In genomic region chr6:41967312-41968287, GRCh38 we compare ENCODE assay signal across 9 cellular contexts. TPM values are rescaled to one million over a fixed set of nuclear protein-coding genes. Genes with fewer than 3 reads are reported as not detected.
DNase-seq lines count a peak whose midpoint lies in the region; ATAC-seq and TF ChIP-seq lines count a peak whose summit lies in the region.
"Had no signal": no experiment of that assay in that cellular context is flagged by ENCODE, and none has a peak within 500 bp of the region (broad histone marks: within the 10 kb centered on the region; RNA-seq: fewer than 3 reads in every experiment).

No MANE protein-coding gene starts in this region.

- no peak for TF ChIP-seq POLR2A in sigmoid colon (IDR thresholded peaks at IDR 0.05)

- peaks cover 22% of the 10 kb centered on the region for H3K4me1 Mint-ChIP-seq in nephron progenitor cell

- DNase-seq in H4 (ENCODE audit: low spot score) (peak; percentile 37), SJSA1 (ENCODE audit: low read depth in 1 of 2, low spot score in 2 of 2) (peak in 1 of 2 experiments; percentile 18), fibroblast of mammary gland (ENCODE audit: low read depth) (peak; percentile 56), sigmoid colon (peak; percentile 12), nephron progenitor cell (no peak)

- no peaks in the 10 kb centered on the region for H3K9me3 ChIP-seq in SJSA1 (replicated peaks)
- H3K9me3 ChIP-seq in sigmoid colon: no peaks in the 10 kb centered on the region

- intact Hi-C loops in sigmoid colon (cut with DNase I): no loop called here

- no peak for TF ChIP-seq CTCF in fibroblast of mammary gland (conservative IDR thresholded peaks at IDR 0.05; ENCODE audit: control insufficient read depth, insufficient read depth, low read depth, low read length)
- TF ChIP-seq CTCF in sigmoid colon (IDR thresholded peaks at IDR 0.05): no peak
- no peak for TF ChIP-seq CTCF in nephron progenitor cell (IDR thresholded peaks at IDR 0.05)

- H3K27me3 ChIP-seq in SJSA1 (replicated peaks) (no peaks in the 10 kb centered on the region), sigmoid colon (no peaks in the 10 kb centered on the region)

- TF ChIP-seq EP300 in sigmoid colon (IDR thresholded peaks at IDR 0.05): no peak

- peaks cover 35% of the 10 kb centered on the region for H3K4me1 ChIP-seq in SJSA1 (replicated peaks)
- peaks cover 0 to 15% (median 7%) of the 10 kb centered on the region in 4 donors for H3K4me1 ChIP-seq in sigmoid colon

- H3K36me3 Mint-ChIP-seq in nephron progenitor cell (ENCODE audit: low read depth): no peaks in the 10 kb centered on the region
- H3K36me3 Mint-ChIP-seq: IgD-negative memory B cell; stimulated activated memory B cell treated with anti-CD40 and anti-IgM and Interleukin-4, amounts not matched to agents 10 μg/mL and 1 μg/mL and 100 μg/mL, for 72 hours had no signal

- ATAC-seq in GM18867 (IDR thresholded peaks at IDR 0.05; ENCODE audit: unreplicated experiment): no peak
- ATAC-seq in GM21825 (IDR thresholded peaks at IDR 0.05; ENCODE audit: unreplicated experiment): no peak
- ATAC-seq: stimulated activated memory B cell treated with anti-CD40 and anti-IgM and Interleukin-4, amounts not matched to agents 10 μg/mL and 1 μg/mL and 100 μg/mL, for 72 hours had no signal

- H3K27ac Mint-ChIP-seq in nephron progenitor cell: no peak overlapping the region
- H3K27ac Mint-ChIP-seq: IgD-negative memory B cell; stimulated activated memory B cell treated with anti-CD40 and anti-IgM and Interleukin-4, amounts not matched to agents 10 μg/mL and 1 μg/mL and 100 μg/mL, for 72 hours had no signal

- no peaks in the 10 kb centered on the region for H3K9me3 Mint-ChIP-seq in nephron progenitor cell
- H3K9me3 Mint-ChIP-seq: IgD-negative memory B cell; stimulated activated memory B cell treated with anti-CD40 and anti-IgM and Interleukin-4, amounts not matched to agents 10 μg/mL and 1 μg/mL and 100 μg/mL, for 72 hours had no signal

- H3K4me3 ChIP-seq in SJSA1: no peak overlapping the region
- H3K4me3 ChIP-seq in fibroblast of mammary gland (ENCODE audit: control insufficient read depth, low read depth, low read length): no peak overlapping the region
- H3K4me3 ChIP-seq in sigmoid colon: no peak overlapping the region

- peaks cover 4% of the 10 kb centered on the region for H3K27me3 Mint-ChIP-seq in nephron progenitor cell (ENCODE audit: low read depth, poor library complexity)
- H3K27me3 Mint-ChIP-seq: IgD-negative memory B cell; stimulated activated memory B cell treated with anti-CD40 and anti-IgM and Interleukin-4, amounts not matched to agents 10 μg/mL and 1 μg/mL and 100 μg/mL, for 72 hours had no signal

- H3K36me3 ChIP-seq in SJSA1: no peaks in the 10 kb centered on the region
- no peaks in the 10 kb centered on the region for H3K36me3 ChIP-seq in sigmoid colon

- H3K27ac ChIP-seq in SJSA1 (peak overlapping the region; percentile 95), sigmoid colon (no peak overlapping the region)

- H3K4me3 Mint-ChIP-seq in nephron progenitor cell: no peak overlapping the region
- H3K4me3 Mint-ChIP-seq: IgD-negative memory B cell; stimulated activated memory B cell treated with anti-CD40 and anti-IgM and Interleukin-4, amounts not matched to agents 10 μg/mL and 1 μg/mL and 100 μg/mL, for 72 hours had no signal

- WGBS in sigmoid colon, 2 donors: 63 to 78% methylated on average over 7 of the region's 7 CpGs

RNA-seq across cellular contexts. Expression of gene CCND3, which starts 26.0 kb away (rescaled TPM):
- total RNA-seq in H4 (2014; rRNA removed; shearing (Covaris generic)): 50.0 and 51.3 TPM in 2 replicates
- 75.1 and 102 TPM in 2 replicates for total RNA-seq in SJSA1 (2014; rRNA removed; shearing (Covaris generic))
- 100 to 1,000 TPM in 3 of 4 donors, 10 to 100 TPM in 1; 75.1 to 125 (median 110) TPM for total RNA-seq in sigmoid colon
- 100 to 1,000 TPM in 1 of 3 donors, 10 to 100 TPM in 2; 43.2 to 144 (median 46.7) TPM for polyA plus RNA-seq in sigmoid colon

RNA-seq across cellular contexts. Expression of gene BYSL, which starts 46.3 kb away (rescaled TPM):
- 25.0 and 27.8 TPM in 2 replicates for total RNA-seq in H4 (2014; rRNA removed; shearing (Covaris generic))
- 21.5 and 24.2 TPM in 2 replicates for total RNA-seq in SJSA1 (2014; rRNA removed; shearing (Covaris generic))
- total RNA-seq in sigmoid colon: 1 to 10 TPM; 2.9 to 5.4 (median 4.6) TPM
- polyA plus RNA-seq in sigmoid colon: 10 to 100 TPM in 1 of 3 donors, 1 to 10 TPM in 2; 4.2 to 14.0 (median 9.6) TPM

RNA-seq across cellular contexts. Expression of gene MED20, which starts 46.7 kb away (rescaled TPM):
- total RNA-seq in H4 (2014; rRNA removed; shearing (Covaris generic)): 49.4 and 51.8 TPM in 2 replicates
- 31.9 and 46.8 TPM in 2 replicates for total RNA-seq in SJSA1 (2014; rRNA removed; shearing (Covaris generic))
- total RNA-seq in sigmoid colon: 10 to 100 TPM in 3 of 4 donors, 1 to 10 TPM in 1; 9.9 to 15.5 (median 13.7) TPM
- 10 to 100 TPM in 1 of 3 donors, 1 to 10 TPM in 2; 7.8 to 14.6 (median 9.4) TPM for polyA plus RNA-seq in sigmoid colon
